23 cellular contexts compared by ENCODE assay signal in the genomic region with DNA sequence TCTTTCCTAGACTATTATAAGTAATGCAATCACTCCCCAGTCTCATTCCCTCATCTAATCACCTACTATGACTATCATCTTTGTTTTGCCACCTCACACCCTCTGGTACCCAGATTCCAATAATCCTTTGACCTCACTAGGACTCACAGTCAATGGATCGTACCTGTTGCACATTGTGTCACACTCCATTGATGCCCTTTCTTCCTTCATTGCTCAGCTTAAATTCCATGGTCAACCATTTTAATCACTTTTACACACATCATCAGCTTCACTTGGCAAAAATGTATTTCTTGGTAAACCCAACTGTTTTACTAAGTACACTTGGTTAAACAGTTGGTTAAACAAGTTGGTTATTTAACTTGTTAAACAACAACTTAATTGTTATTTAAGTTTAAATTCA.
"Had no signal": no experiment of that assay in that cellular context is flagged by ENCODE, and none has a peak within 500 bp of the region (broad histone marks: within the 10 kb centered on the region; RNA-seq: fewer than 3 reads in every experiment).

No MANE protein-coding gene starts in this region.

- H3K9ac ChIP-seq: neural progenitor cell had no signal

- H3K4me1 ChIP-seq: neural progenitor cell, prostate gland, right lobe of liver, sigmoid colon, stomach, upper lobe of left lung, vagina had no signal

- H3K4me2 ChIP-seq: neural progenitor cell had no signal

- H3K9me3 ChIP-seq: ovary, prostate gland, right lobe of liver, stomach, thoracic aorta, thyroid gland, tibial nerve, upper lobe of left lung, vagina had no signal

- H3K27ac ChIP-seq: neural progenitor cell, ovary, prostate gland, right lobe of liver, sigmoid colon, stomach, thoracic aorta, thyroid gland, tibial nerve, upper lobe of left lung, vagina had no signal

- H2AFZ ChIP-seq: neural progenitor cell had no signal

- DNase-seq: natural killer cell; occipital lobe; ovary; right cardiac atrium; right lobe of liver; sigmoid colon; small intestine; stimulated activated CD4-positive, alpha-beta T cell treated with anti-CD3 and anti-CD28 coated beads, Interleukin-15, amount 100 ng/mL, for 24 hours; stimulated activated CD4-positive, alpha-beta T cell treated with anti-CD3 and anti-CD28 coated beads, Interleukin-2, amount 100 ng/mL, for 24 hours; stimulated activated CD4-positive, alpha-beta T cell treated with anti-CD3 and anti-CD28 coated beads, Interleukin-2, amount 100 ng/mL, for 48 hours; stimulated activated CD4-positive, alpha-beta T cell treated with anti-CD3 and anti-CD28 coated beads, Interleukin-4, amount 100 ng/mL, for 24 hours; stimulated activated naive B cell treated with anti-CD40 and anti-IgM and Interleukin-4, amounts not matched to agents 10 μg/mL and 1 μg/mL and 100 μg/mL, for 72 hours; stimulated activated naive CD4-positive, alpha-beta T cell treated with Interleukin-2 at 50 U/mL for 16 hours; stomach; thyroid gland; trophoblast cell; upper lobe of left lung had no signal

- H3K27me3 ChIP-seq: neural progenitor cell, ovary, right lobe of liver, sigmoid colon, stomach, thyroid gland, tibial nerve, upper lobe of left lung, vagina had no signal

- FAIRE-seq: urothelium cell line had no signal

- H3K36me3 ChIP-seq: neural progenitor cell, ovary, prostate gland, right lobe of liver had no signal

- H3K4me3 ChIP-seq: neural progenitor cell, ovary, prostate gland, right lobe of liver, sigmoid colon, stomach, thoracic aorta, thyroid gland, tibial nerve, upper lobe of left lung, vagina had no signal
